1 cellular context compared by ENCODE assay signal in the genomic region with DNA sequence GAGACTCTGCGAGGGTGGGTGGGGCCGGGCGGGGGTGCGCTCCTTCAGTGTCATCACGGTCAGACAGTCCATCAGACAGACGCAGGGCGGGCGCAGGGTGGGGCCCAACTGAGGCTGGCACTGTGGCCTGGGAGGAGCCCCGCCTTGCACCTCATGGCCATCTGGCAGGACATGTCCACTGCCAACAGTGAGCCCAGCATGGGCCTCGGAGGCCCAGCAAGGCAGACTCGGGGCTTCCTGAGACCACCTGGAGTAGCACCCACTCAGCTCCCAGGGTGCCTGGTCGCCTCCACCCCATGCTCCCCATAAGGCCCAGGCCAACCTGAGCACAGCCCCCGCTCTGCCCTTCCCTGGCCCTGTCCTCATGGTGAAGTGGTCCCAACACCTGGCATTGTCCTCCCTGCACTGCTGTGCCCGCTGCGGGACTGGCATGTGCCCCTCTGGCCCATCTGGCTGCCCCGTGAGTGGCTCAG.
TF ChIP-seq lines count a peak whose summit lies in the region.

No MANE protein-coding gene starts in this region.

TF ChIP-seq in K562, 482 proteins besides CTCF, POLR2A, EP300 and RAD21:
- TF ChIP-seq MED1 (CRISPR knock-in tag; IDR thresholded peaks at IDR 0.05; ENCODE audit: borderline replicate concordance) (no peak), ZNF561 (CRISPR knock-in tag; conservative IDR thresholded peaks at IDR 0.05) (no peak), RBFOX2 (IDR thresholded peaks at IDR 0.05; ENCODE audit: low read depth, low read length) (no peak), TCF7 (IDR thresholded peaks at IDR 0.05; ENCODE audit: borderline replicate concordance) (no peak), ETV5 (CRISPR knock-in tag; IDR thresholded peaks at IDR 0.05; ENCODE audit: low read depth) (no peak), ZNF134 (CRISPR knock-in tag; conservative IDR thresholded peaks at IDR 0.05) (no peak), ZNF274 (IDR thresholded peaks at IDR 0.05; ENCODE audit: borderline replicate concordance, low read depth, low read length) (no peak), ZFP30 (CRISPR knock-in tag; IDR thresholded peaks at IDR 0.05; ENCODE audit: borderline replicate concordance) (no peak), OTX1 (CRISPR knock-in tag; IDR thresholded peaks at IDR 0.05) (no peak), HDAC8 (tag; IDR thresholded peaks at IDR 0.05) (no peak), ZNF133 (CRISPR knock-in tag; IDR thresholded peaks at IDR 0.05) (no peak), ZNF507 (tag; conservative IDR thresholded peaks at IDR 0.05) (no peak)
- TF ChIP-seq, protein P1, sequence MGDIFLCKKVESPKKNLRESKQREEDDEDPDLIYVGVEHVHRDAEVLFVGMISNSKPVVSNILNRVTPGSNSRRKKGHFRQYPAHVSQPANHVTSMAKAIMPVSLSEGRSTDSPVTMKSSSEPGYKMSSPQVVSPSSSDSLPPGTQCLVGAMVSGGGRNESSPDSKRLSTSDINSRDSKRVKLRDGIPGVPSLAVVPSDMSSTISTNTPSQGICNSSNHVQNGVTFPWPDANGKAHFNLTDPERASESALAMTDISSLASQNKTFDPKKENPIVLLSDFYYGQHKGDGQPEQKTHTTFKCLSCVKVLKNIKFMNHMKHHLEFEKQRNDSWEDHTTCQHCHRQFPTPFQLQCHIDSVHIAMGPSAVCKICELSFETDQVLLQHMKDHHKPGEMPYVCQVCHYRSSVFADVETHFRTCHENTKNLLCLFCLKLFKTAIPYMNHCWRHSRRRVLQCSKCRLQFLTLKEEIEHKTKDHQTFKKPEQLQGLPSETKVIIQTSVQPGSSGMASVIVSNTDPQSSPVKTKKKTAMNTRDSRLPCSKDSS (IDR thresholded peaks at IDR 0.05; ENCODE audit: low read depth, partially characterized antibody) = no peak
- TF ChIP-seq, protein P2, sequence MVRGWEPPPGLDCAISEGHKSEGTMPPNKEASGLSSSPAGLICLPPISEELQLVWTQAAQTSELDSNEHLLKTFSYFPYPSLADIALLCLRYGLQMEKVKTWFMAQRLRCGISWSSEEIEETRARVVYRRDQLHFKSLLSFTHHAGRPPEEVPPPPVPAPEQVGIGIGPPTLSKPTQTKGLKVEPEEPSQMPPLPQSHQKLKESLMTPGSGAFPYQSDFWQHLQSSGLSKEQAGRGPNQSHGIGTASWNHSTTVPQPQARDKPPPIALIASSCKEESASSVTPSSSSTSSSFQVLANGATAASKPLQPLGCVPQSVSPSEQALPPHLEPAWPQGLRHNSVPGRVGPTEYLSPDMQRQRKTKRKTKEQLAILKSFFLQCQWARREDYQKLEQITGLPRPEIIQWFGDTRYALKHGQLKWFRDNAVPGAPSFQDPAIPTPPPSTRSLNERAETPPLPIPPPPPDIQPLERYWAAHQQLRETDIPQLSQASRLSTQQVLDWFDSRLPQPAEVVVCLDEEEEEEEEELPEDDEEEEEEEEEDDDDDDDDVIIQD (CRISPR knock-in tag; IDR thresholded peaks at IDR 0.05) = no peak
- TF ChIP-seq, protein P3, sequence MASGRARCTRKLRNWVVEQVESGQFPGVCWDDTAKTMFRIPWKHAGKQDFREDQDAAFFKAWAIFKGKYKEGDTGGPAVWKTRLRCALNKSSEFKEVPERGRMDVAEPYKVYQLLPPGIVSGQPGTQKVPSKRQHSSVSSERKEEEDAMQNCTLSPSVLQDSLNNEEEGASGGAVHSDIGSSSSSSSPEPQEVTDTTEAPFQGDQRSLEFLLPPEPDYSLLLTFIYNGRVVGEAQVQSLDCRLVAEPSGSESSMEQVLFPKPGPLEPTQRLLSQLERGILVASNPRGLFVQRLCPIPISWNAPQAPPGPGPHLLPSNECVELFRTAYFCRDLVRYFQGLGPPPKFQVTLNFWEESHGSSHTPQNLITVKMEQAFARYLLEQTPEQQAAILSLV (tag; IDR thresholded peaks at IDR 0.05) = no peak
- TF ChIP-seq, protein P4, sequence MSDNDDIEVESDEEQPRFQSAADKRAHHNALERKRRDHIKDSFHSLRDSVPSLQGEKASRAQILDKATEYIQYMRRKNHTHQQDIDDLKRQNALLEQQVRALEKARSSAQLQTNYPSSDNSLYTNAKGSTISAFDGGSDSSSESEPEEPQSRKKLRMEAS (CRISPR knock-in tag; IDR thresholded peaks at IDR 0.05) = no peak
- TF ChIP-seq, protein P5, sequence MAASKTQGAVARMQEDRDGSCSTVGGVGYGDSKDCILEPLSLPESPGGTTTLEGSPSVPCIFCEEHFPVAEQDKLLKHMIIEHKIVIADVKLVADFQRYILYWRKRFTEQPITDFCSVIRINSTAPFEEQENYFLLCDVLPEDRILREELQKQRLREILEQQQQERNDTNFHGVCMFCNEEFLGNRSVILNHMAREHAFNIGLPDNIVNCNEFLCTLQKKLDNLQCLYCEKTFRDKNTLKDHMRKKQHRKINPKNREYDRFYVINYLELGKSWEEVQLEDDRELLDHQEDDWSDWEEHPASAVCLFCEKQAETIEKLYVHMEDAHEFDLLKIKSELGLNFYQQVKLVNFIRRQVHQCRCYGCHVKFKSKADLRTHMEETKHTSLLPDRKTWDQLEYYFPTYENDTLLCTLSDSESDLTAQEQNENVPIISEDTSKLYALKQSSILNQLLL (CRISPR knock-in tag; IDR thresholded peaks at IDR 0.05; ENCODE audit: borderline replicate concordance) = no peak
- TF ChIP-seq, protein P6, sequence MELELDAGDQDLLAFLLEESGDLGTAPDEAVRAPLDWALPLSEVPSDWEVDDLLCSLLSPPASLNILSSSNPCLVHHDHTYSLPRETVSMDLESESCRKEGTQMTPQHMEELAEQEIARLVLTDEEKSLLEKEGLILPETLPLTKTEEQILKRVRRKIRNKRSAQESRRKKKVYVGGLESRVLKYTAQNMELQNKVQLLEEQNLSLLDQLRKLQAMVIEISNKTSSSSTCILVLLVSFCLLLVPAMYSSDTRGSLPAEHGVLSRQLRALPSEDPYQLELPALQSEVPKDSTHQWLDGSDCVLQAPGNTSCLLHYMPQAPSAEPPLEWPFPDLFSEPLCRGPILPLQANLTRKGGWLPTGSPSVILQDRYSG (tag; conservative IDR thresholded peaks at IDR 0.05; ENCODE audit: low read depth) = no peak
- TF ChIP-seq, protein P7, sequence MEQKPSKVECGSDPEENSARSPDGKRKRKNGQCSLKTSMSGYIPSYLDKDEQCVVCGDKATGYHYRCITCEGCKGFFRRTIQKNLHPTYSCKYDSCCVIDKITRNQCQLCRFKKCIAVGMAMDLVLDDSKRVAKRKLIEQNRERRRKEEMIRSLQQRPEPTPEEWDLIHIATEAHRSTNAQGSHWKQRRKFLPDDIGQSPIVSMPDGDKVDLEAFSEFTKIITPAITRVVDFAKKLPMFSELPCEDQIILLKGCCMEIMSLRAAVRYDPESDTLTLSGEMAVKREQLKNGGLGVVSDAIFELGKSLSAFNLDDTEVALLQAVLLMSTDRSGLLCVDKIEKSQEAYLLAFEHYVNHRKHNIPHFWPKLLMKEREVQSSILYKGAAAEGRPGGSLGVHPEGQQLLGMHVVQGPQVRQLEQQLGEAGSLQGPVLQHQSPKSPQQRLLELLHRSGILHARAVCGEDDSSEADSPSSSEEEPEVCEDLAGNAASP (IDR thresholded peaks at IDR 0.05) = no peak
